Comparison of ENCODE assay signal across 8 cellular contexts in the genomic region with DNA sequence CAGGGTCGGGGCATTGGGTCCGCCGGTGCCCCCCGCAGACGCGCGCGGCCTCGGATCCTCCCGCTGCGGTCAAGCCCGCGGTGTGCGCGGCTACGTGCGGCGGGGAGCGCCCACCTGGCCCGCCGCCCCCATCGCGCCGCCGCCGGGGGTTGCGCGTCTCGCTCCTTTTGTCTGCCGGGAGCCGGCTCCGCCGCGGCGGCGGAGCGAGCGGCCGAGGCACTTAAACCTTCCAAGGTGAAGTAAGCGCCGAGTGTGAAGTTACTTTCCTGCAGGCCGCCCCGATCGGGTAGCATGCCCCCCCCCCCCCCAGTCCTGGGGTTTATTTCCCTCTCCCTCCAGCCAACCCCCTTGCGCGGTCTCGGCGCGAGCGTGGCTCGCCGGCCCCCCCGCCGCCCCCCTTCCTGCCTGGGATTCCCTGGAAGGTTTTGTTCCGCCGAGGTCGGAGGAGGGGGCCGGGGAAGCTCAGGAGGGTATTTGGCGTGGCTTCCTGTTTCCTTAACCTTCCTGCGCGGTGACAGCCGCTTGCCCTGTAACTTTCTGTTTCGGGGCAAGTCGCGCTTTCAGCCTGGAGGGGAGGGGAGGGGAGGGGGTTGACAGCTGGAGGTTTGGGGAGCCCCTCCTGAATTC. TPM values are rescaled to one million over a fixed set of nuclear protein-coding genes. Genes with fewer than 3 reads are reported as not detected.
DNase-seq lines count a peak whose midpoint lies in the region; TF ChIP-seq lines count a peak whose summit lies in the region.

No MANE protein-coding gene starts in this region.

- no peak for TF ChIP-seq POLR2A in uterus (IDR thresholded peaks at IDR 0.05)

- no peaks in the 10 kb centered on the region for H3K27me3 ChIP-seq in uterus

- H3K4me1 Mint-ChIP-seq in nephron = peaks cover 57% of the 10 kb centered on the region

- peak overlapping the region in 2 of 3 experiments; percentile 66 to 76 for H3K27ac Mint-ChIP-seq in nephron

- DNase-seq in SIG-M5 treated with dmso at 0.1 percent for 504 hours (lab: John Stamatoyannopoulos, UW; ENCODE audit: unreplicated experiment) (peak; percentile 70), SIG-M5 (lab: John Stamatoyannopoulos, UW) (no peak), NCI-H69 (lab: John Stamatoyannopoulos, UW) (peak; percentile 83), epithelial cell of prostate (ENCODE audit: low read depth, low spot score) (no peak), uterus (peak; percentile 57 to 60), NCI-H1092 treated with DMSO at 0.1 percent for 48 hours (lab: John Stamatoyannopoulos, UW) (no peak)
- peak in 2 of 3 experiments; percentile 23 to 52 for DNase-seq in activated CD8-positive, alpha-beta memory T cell treated with anti-CD3 and anti-CD28 coated beads for 48 hours (ENCODE audit: low read depth in 2 of 3, low spot score in 2 of 3)

- peak overlapping the region; percentile 75 to 89 (median 83) for H3K4me3 Mint-ChIP-seq in nephron

- intact Hi-C loops in uterus (cut with DNase I; ENCODE audit: low total_unique reads) = loop anchor here (5.0 kb wide), 1 partner anchor 134 kb away; no protein-coding TSS in a partner anchor

- no peaks in the 10 kb centered on the region for H3K9me3 Mint-ChIP-seq in nephron

- H3K4me3 ChIP-seq in uterus = peak overlapping the region; percentile 78 to 87

- no peak for TF ChIP-seq CTCF in nephron (IDR thresholded peaks at IDR 0.05; ENCODE audit: unreplicated experiment in 3 of 3)
- no peak for TF ChIP-seq CTCF in uterus (IDR thresholded peaks at IDR 0.05)

- H3K9me3 ChIP-seq in uterus = no peaks in the 10 kb centered on the region

- H3K36me3 Mint-ChIP-seq in nephron (ENCODE audit: low read depth) = no peaks in the 10 kb centered on the region

- H3K4me1 ChIP-seq in uterus = peaks cover 0 to 13% of the 10 kb centered on the region in 2 donors

- peaks cover 6% of the 10 kb centered on the region for H3K27me3 Mint-ChIP-seq in nephron (ENCODE audit: low read depth)

- H3K36me3 ChIP-seq in uterus = no peaks in the 10 kb centered on the region

- H3K27ac ChIP-seq in epithelial cell of prostate (peak overlapping the region; percentile 46), uterus (peak overlapping the region; percentile 90 to 91)

RNA-seq across cellular contexts. Expression of gene GSE1, which starts 56.6 kb away (rescaled TPM):
- total RNA-seq in uterus = 100 to 1,000 TPM in 1 of 4 donors, 10 to 100 TPM in 3; 32.6 to 128 (median 73.9) TPM

Comparison
In these comparisons a context has a peak if more than half of its experiments do, and no peak if none do; other contexts are left out.
1. DNase-seq: peak in SIG-M5 treated with dmso at 0.1 percent for 504 hours (single experiment), NCI-H69 (single experiment), activated CD8-positive, alpha-beta memory T cell treated with anti-CD3 and anti-CD28 coated beads for 48 hours (2 of 3) and uterus (2 of 2); none in SIG-M5 (single experiment), epithelial cell of prostate (single experiment) and NCI-H1092 treated with DMSO at 0.1 percent for 48 hours (single experiment).